ENCODE assay signal across 10 cellular contexts in the genomic region with DNA sequence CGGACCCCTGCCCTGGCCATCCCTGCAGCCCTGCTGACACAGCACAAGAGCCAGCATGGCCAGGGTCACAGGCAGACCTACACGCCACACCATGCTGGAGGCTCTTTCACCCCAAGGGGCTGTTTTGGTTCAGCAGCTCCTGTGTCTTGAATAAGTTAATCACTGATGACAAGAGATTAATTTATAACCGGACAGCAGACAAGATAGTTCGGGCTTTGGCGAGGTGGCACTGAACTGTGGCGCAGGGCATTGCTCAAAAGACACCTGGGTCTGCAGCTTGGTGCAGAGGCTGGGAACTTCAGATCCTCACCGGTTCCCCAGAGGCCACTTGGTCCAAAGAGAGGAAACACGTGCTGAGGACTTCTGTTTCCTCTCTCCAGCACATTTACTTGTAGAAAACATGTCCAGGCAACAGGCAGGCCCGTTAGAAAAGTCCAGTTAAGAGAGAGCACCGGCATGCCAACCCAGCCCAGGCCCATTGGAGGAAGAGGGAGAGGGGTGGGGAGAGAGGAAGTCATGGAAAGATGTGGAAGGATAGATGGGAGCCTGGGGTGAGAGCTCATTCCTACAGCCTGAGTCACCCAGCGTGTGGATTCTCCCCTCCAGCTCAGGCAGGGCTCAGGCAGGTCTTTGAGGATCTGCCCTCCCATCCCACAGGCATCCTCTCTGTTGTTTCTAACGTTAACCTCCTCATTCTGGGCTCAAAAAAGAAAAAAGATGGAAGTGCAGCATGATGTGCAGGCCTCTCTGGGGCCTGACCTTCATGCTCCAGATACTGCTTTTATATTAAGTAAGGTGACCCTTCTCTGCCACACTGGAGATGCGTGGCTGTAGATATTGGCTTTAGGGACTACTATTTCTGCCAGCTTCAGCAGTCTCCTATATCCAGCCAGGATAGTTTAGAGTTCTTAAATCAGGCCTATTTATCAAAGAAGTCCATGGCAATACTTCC.
DNase-seq lines count a peak whose midpoint lies in the region; ATAC-seq, FAIRE-seq and TF ChIP-seq lines count a peak whose summit lies in the region.
"Had no signal": no experiment of that assay in that cellular context is flagged by ENCODE, and none has a peak within 500 bp of the region (broad histone marks: within the 10 kb centered on the region; RNA-seq: fewer than 3 reads in every experiment).

No MANE protein-coding gene starts in this region.

- no peak for FAIRE-seq in GM19239 (lab: Jason Lieb, UNC)
- FAIRE-seq: pancreas had no signal

- no peak overlapping the region for H3K4me3 ChIP-seq in WERI-Rb-1 (ENCODE audit: low read depth, low read length)
- H3K4me3 ChIP-seq: pancreas, testis had no signal

- no peak for TF ChIP-seq CTCF in WERI-Rb-1 (IDR thresholded peaks at IDR 0.05; ENCODE audit: low read depth, low read length)

- ATAC-seq in HG02763 (IDR thresholded peaks at IDR 0.05; ENCODE audit: unreplicated experiment): peak; percentile 41
- no peak for ATAC-seq in HG02588 (IDR thresholded peaks at IDR 0.05; ENCODE audit: unreplicated experiment)

- no peaks in the 10 kb centered on the region for H3K9me3 ChIP-seq in WERI-Rb-1 (ENCODE audit: severe bottlenecking)
- H3K9me3 ChIP-seq: pancreas, testis had no signal

- DNase-seq in Ammon's horn (ENCODE audit: low spot score) (peak; percentile 27), SW480 (ENCODE audit: low spot score) (peak; percentile 91), iris pigment epithelial cell (ENCODE audit: low read depth) (peak; percentile 75), GM19239 (ENCODE audit: insufficient read length, low spot score) (no peak), posterior cingulate gyrus (no peak), WERI-Rb-1 (no peak)
- DNase-seq: pancreas, testis had no signal

- intact Hi-C loops in posterior cingulate gyrus (cut with DNase I): no loop called here

- H3K27me3 ChIP-seq in WERI-Rb-1 (ENCODE audit: insufficient read depth, low read depth, severe bottlenecking): no peaks in the 10 kb centered on the region
- H3K27me3 ChIP-seq: pancreas, testis had no signal

- H3K36me3 ChIP-seq in WERI-Rb-1: no peaks in the 10 kb centered on the region
- H3K36me3 ChIP-seq: pancreas had no signal

- H3K27ac ChIP-seq in WERI-Rb-1: no peak overlapping the region
- H3K27ac ChIP-seq: pancreas, testis had no signal

Comparison
In these comparisons a context has a peak if more than half of its experiments do, and no peak if none do; other contexts are left out.
1. DNase-seq: peak in Ammon's horn (single experiment), SW480 (single experiment) and iris pigment epithelial cell (single experiment); none in GM19239 (single experiment), posterior cingulate gyrus (0 of 10) and WERI-Rb-1 (single experiment).